Comparison of ENCODE assay signal across 8 cellular contexts in genomic region chr4:139030614-139031235, GRCh38. TPM values are rescaled to one million over a fixed set of nuclear protein-coding genes. Genes with fewer than 3 reads are reported as not detected.
DNase-seq lines count a peak whose midpoint lies in the region; ATAC-seq and TF ChIP-seq lines count a peak whose summit lies in the region.

No MANE protein-coding gene starts in this region.

- H2AFZ ChIP-seq in neural cell (ENCODE audit: low read depth, low read length), result no peak overlapping the region

- CTCF ChIA-PET in Caco-2 (lab: Charles Lee), result interaction anchor here (0.5 to 1.6 kb wide), 25 partner anchors 8 to 270 kb away, joined by 3 to 18 read pairs (median 6); partner anchors contain the start of genes ELF2 and NAA15

- POLR2A ChIA-PET in Caco-2 (lab: Charles Lee), result interaction anchor here (0.7 to 1.0 kb wide), 2 partner anchors 12 to 15 kb away, joined by 3 read pairs; no protein-coding TSS in a partner anchor

- H3K9me3 Mint-ChIP-seq in Caco-2 (ENCODE audit: unreplicated experiment), result no peaks in the 10 kb centered on the region
- H3K9me3 Mint-ChIP-seq in activated T-cell treated with anti-CD3 and anti-CD28 coated beads, Interleukin-2, amount 50 U/mL, for 4 hours, result no peaks in the 10 kb centered on the region

- H3F3A ChIP-seq in neural cell (ENCODE audit: insufficient read depth, low read length, poor library complexity, severe bottlenecking), result no peaks in the 10 kb centered on the region

- H3K9me3 ChIP-seq in Caco-2 (no peaks in the 10 kb centered on the region), neural cell (ENCODE audit: low read length) (no peaks in the 10 kb centered on the region)

- peaks cover 7% of the 10 kb centered on the region; the same call in 1 of the 2 replicates for H3K4me1 ChIP-seq in Caco-2

- H3K36me3 Mint-ChIP-seq in Caco-2 (ENCODE audit: insufficient read depth, unreplicated experiment), result peaks cover 73% of the 10 kb centered on the region
- peaks cover 3% of the 10 kb centered on the region for H3K36me3 Mint-ChIP-seq in activated T-cell treated with anti-CD3 and anti-CD28 coated beads, Interleukin-2, amount 50 U/mL, for 4 hours (ENCODE audit: insufficient read depth)

- intact Hi-C loops in Caco-2 (cut with micrococcal nuclease; ENCODE audit: unreplicated experiment), result loop anchor here (1.0 to 2.0 kb wide), 5 partner anchors 53 to 265 kb away; no protein-coding TSS in a partner anchor

- peaks cover 16% of the 10 kb centered on the region for H3K79me2 ChIP-seq in neural cell (replicated peaks; ENCODE audit: insufficient read depth, low read length)

- TF ChIP-seq CTCF in Caco-2 (IDR thresholded peaks at IDR 0.05; ENCODE audit: insufficient read depth in 1 of 2, low read depth in 1 of 2, low read length in 1 of 2, severe bottlenecking in 1 of 2, unreplicated experiment in 1 of 2) (peak; percentile 73 to 74), neural cell (IDR thresholded peaks at IDR 0.05; ENCODE audit: poor library complexity, severe bottlenecking) (peak; percentile 86)

- H3K4me3 ChIP-seq in Caco-2 (ENCODE audit: low read depth, low read length) (no peak overlapping the region), neural cell (ENCODE audit: low read length) (no peak overlapping the region)

- no peak overlapping the region for H3K27ac ChIP-seq in neural cell (ENCODE audit: low read length)

- no peak overlapping the region for H3K9ac ChIP-seq in neural cell (ENCODE audit: low read length)

- H3K4me3 Mint-ChIP-seq in Caco-2 (ENCODE audit: unreplicated experiment), result no peak overlapping the region
- H3K4me3 Mint-ChIP-seq in activated T-cell treated with anti-CD3 and anti-CD28 coated beads, Interleukin-2, amount 50 U/mL, for 4 hours, result no peak overlapping the region

- H3K36me3 ChIP-seq in Caco-2 (ENCODE audit: control insufficient read depth, insufficient read depth, low read length) (no peaks in the 10 kb centered on the region), neural cell (ENCODE audit: insufficient read depth, low read length) (no peaks in the 10 kb centered on the region)

- peak; percentile 72 to 76 for DNase-seq in Caco-2
- DNase-seq in HuH-7.5 (ENCODE audit: low spot score), result peak; percentile 46
- peak; percentile 11 for DNase-seq in OCI-M2 (lab: John Stamatoyannopoulos, UW; ENCODE audit: unreplicated experiment)
- peak; percentile 67 for DNase-seq in activated T-cell treated with anti-CD3 and anti-CD28 coated beads, Interleukin-2, amount 50 U/mL, for 4 hours
- DNase-seq in fibroblast of gingiva (ENCODE audit: low read depth), result peak; percentile 76
- peak; percentile 66 for DNase-seq in stromal cell of bone marrow (ENCODE audit: low read depth)

- peaks cover 21% of the 10 kb centered on the region for H3K4me1 Mint-ChIP-seq in Caco-2 (ENCODE audit: low read depth, unreplicated experiment)
- H3K4me1 Mint-ChIP-seq in activated T-cell treated with anti-CD3 and anti-CD28 coated beads, Interleukin-2, amount 50 U/mL, for 4 hours (ENCODE audit: low read depth), result peaks cover 8% of the 10 kb centered on the region

- no peak overlapping the region for H3K4me2 ChIP-seq in neural cell (ENCODE audit: low read length)

- H3K27me3 ChIP-seq in Caco-2 (replicated peaks; ENCODE audit: control insufficient read depth, insufficient read depth, low read length) (no peaks in the 10 kb centered on the region), neural cell (ENCODE audit: insufficient read depth, low read depth, low read length) (no peaks in the 10 kb centered on the region)

- peak; percentile 88 for TF ChIP-seq RAD21 in neural cell (conservative IDR thresholded peaks at IDR 0.05)

- peak; percentile 74 for ATAC-seq in GM21360 (IDR thresholded peaks at IDR 0.05; ENCODE audit: unreplicated experiment)
- ATAC-seq in activated T-cell treated with anti-CD3 and anti-CD28 coated beads, Interleukin-2, amount 50 U/mL, for 4 hours, result peak; percentile 65

- H3K27ac Mint-ChIP-seq in Caco-2 (ENCODE audit: unreplicated experiment), result peak overlapping the region; percentile 45

- no peak for TF ChIP-seq EP300 in neural cell (conservative IDR thresholded peaks at IDR 0.05; ENCODE audit: poor library complexity, severe bottlenecking)

- no peaks in the 10 kb centered on the region for H4K20me1 ChIP-seq in neural cell (ENCODE audit: insufficient read depth)

- H3K27me3 Mint-ChIP-seq in Caco-2 (ENCODE audit: insufficient read depth, unreplicated experiment), result no peaks in the 10 kb centered on the region
- H3K27me3 Mint-ChIP-seq in activated T-cell treated with anti-CD3 and anti-CD28 coated beads, Interleukin-2, amount 50 U/mL, for 4 hours (ENCODE audit: low read depth), result no peaks in the 10 kb centered on the region

- H3K9me2 ChIP-seq in neural cell (ENCODE audit: insufficient read depth, low read length), result no peaks in the 10 kb centered on the region

- no TSS peak for BruUV-seq in Caco-2 (replicated peaks; lab: Mats Ljungman, UMichigan)

TF ChIP-seq in neural cell, 6 proteins besides CTCF, POLR2A, EP300 and RAD21:
- TF ChIP-seq SMC3 (conservative IDR thresholded peaks at IDR 0.05; ENCODE audit: poor library complexity) (peak; percentile 76), TAF1 (IDR thresholded peaks at IDR 0.05; ENCODE audit: low read depth) (no peak)

RNA-seq across cellular contexts. Expression of gene NOCT, which starts 15.1 kb away (rescaled TPM):
- 21.5 and 25.4 TPM in 2 replicates for total RNA-seq in Caco-2 (2022)
- total RNA-seq in activated T-cell treated with anti-CD3 and anti-CD28 coated beads, Interleukin-2, amount 50 U/mL, for 4 hours, result 10 to 100 TPM; 23.2 to 25.8 (median 23.7) TPM
- polyA plus RNA-seq in neural cell, result 5.1 and 7.7 TPM in 2 replicates
- polyA minus RNA-seq in neural cell, result 34.0 and 34.8 TPM in 2 replicates

Comparison
In these comparisons a context has a peak if more than half of its experiments do, and no peak if none do; other contexts are left out.
1. DNase-seq: peak in every context shown above with its lines; median percentile 76 in fibroblast of gingiva; 74 in Caco-2; 67 in activated T-cell treated with anti-CD3 and anti-CD28 coated beads, Interleukin-2, amount 50 U/mL, for 4 hours; 66 in stromal cell of bone marrow; 46 in HuH-7.5; 11 in OCI-M2.